In the genomic region with DNA sequence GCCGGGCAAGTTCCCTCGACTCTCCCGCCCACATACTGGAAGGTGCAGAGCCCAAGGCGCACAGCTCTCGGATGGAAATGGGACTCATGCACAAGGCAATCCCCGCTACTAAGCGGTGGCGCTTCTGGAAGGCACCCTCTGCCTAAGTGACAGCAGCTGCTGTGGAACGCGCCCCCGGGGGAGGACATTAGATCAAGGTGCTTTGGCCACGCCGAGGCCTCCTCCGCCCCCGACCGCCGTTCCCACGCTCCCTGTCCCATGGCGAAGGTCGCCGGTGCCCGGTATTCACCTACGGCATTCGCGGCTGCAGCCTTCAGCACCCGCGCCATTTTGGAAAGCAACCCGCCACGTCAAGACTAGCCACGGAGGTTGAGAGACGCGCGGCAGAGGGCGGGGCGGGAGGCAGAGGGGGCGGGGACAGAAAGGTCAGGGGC, we compare ENCODE assay signal across 1 cellular context.
TF ChIP-seq lines count a peak whose summit lies in the region.

Gene MCEE, minus strand, starts transcription at position 339 of the 434 bp plus-strand sequence. Its CDS starts 10 bp downstream, at position 329.

TF ChIP-seq in HCT116, 20 proteins besides CTCF, POLR2A, EP300 and RAD21 (continued from another document):
- TF ChIP-seq, protein P1, sequence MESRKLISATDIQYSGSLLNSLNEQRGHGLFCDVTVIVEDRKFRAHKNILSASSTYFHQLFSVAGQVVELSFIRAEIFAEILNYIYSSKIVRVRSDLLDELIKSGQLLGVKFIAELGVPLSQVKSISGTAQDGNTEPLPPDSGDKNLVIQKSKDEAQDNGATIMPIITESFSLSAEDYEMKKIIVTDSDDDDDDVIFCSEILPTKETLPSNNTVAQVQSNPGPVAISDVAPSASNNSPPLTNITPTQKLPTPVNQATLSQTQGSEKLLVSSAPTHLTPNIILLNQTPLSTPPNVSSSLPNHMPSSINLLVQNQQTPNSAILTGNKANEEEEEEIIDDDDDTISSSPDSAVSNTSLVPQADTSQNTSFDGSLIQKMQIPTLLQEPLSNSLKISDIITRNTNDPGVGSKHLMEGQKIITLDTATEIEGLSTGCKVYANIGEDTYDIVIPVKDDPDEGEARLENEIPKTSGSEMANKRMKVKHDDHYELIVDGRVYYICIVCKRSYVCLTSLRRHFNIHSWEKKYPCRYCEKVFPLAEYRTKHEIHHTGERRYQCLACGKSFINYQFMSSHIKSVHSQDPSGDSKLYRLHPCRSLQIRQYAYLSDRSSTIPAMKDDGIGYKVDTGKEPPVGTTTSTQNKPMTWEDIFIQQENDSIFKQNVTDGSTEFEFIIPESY (IDR thresholded peaks at IDR 0.05; ENCODE audit: extremely low read depth, insufficient replicate concordance, low read length) = no peak
